In the genomic region with DNA sequence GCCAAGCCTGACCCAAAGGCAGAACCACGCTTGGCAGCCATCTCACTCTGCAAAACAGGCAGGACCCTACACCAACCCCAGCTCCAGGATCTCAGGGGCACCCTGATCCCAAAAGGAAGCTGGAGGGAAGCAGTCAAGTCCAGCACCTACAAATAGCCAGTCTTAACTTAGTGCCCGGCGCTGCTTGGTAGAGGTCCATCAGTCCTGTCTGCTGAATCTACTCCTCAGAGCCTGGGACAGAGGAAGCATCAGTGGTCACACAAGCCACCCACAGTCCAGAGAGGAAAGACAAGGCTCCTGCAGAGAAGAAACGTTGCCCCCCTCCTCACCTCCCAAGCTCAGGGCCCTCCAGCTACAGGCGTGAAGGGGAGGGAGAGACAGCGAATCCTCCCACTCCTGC, we compare ENCODE assay signal across 8 cellular contexts. TPM values are rescaled to one million over a fixed set of nuclear protein-coding genes. Genes with fewer than 3 reads are reported as not detected.
A peak's percentile ranks its signal among the peaks of the same experiment; 100 is the strongest.
DNase-seq lines count a peak whose midpoint lies in the region; ATAC-seq and TF ChIP-seq lines count a peak whose summit lies in the region.

No MANE protein-coding gene starts in this region.

- H3K9me3 Mint-ChIP-seq in T-helper 2 cell treated with Interferon-gamma antibody and Interleukin-4, amounts not matched to agents 5 μg/mL and 100 μg/mL, for 36 hours: no peaks in the 10 kb centered on the region

- peak overlapping the region; percentile 99 for H3K4me3 Mint-ChIP-seq in T-helper 2 cell treated with Interferon-gamma antibody and Interleukin-4, amounts not matched to agents 5 μg/mL and 100 μg/mL, for 36 hours

- ATAC-seq in lung (ENCODE audit: insufficient read depth, low FRiP score): no peak
- no peak for ATAC-seq in HG03342 (IDR thresholded peaks at IDR 0.05; ENCODE audit: unreplicated experiment)
- ATAC-seq in GM21381 (IDR thresholded peaks at IDR 0.05; ENCODE audit: unreplicated experiment): no peak

- H3K4me1 ChIP-seq in colonic mucosa (peaks cover 26% of the 10 kb centered on the region), lung (ENCODE audit: control insufficient read depth in 2 of 2, insufficient read depth in 2 of 2, low read length in 2 of 2) (peaks cover 13 to 34% of the 10 kb centered on the region in 2 donors), tibial artery (peaks cover 0 to 47% (median 36%) of the 10 kb centered on the region in 4 donors)

- H3K9me3 ChIP-seq in colonic mucosa: no peaks in the 10 kb centered on the region
- H3K9me3 ChIP-seq in lung (ENCODE audit: control insufficient read depth in 2 of 2, insufficient read depth in 1 of 2, low read length in 1 of 2): no peaks in the 10 kb centered on the region
- H3K9me3 ChIP-seq in tibial artery: no peaks in the 10 kb centered on the region

- H3K9ac ChIP-seq in colonic mucosa (ENCODE audit: low read depth in 2 of 2, low read length in 2 of 2): peak overlapping the region; percentile 76 to 98

- WGBS in lung, 2 donors: 38 to 68% methylated on average over 6 of the region's 6 CpGs

- peak overlapping the region; percentile 85 for H3K27ac Mint-ChIP-seq in T-helper 2 cell treated with Interferon-gamma antibody and Interleukin-4, amounts not matched to agents 5 μg/mL and 100 μg/mL, for 36 hours

- no peaks in the 10 kb centered on the region for H3K27me3 Mint-ChIP-seq in T-helper 2 cell treated with Interferon-gamma antibody and Interleukin-4, amounts not matched to agents 5 μg/mL and 100 μg/mL, for 36 hours (ENCODE audit: low read depth)

- DNase-seq in T-helper 2 cell treated with Interferon-gamma antibody and Interleukin-4, amounts not matched to agents 5 μg/mL and 100 μg/mL, for 36 hours (ENCODE audit: low spot score): no peak
- DNase-seq in T-helper 2 cell (no peak), colonic mucosa (no peak), lung (ENCODE audit: low spot score) (no peak), tibial artery (no peak), NCI-H510A (lab: John Stamatoyannopoulos, UW) (no peak)

- peak overlapping the region; percentile 78 for H3K27ac ChIP-seq in colonic mucosa
- H3K27ac ChIP-seq in lung (ENCODE audit: low read depth in 1 of 2, low read length in 1 of 2): peak overlapping the region; percentile 13 to 87
- peak overlapping the region; percentile 90 to 96 for H3K27ac ChIP-seq in tibial artery

- intact Hi-C loops in colonic mucosa (cut with DNase I): no loop called here
- intact Hi-C loops in tibial artery (cut with DNase I; ENCODE audit: low total_unique reads): loop anchor here (2.0 kb wide), 2 partner anchors 35 to 63 kb away; partner anchors contain the start of gene RPLP0

- H3K27me3 ChIP-seq in colonic mucosa (no peaks in the 10 kb centered on the region), lung (ENCODE audit: control insufficient read depth, insufficient read depth) (no peaks in the 10 kb centered on the region), tibial artery (no peaks in the 10 kb centered on the region)

- peaks cover 56% of the 10 kb centered on the region for H3K4me1 Mint-ChIP-seq in T-helper 2 cell treated with Interferon-gamma antibody and Interleukin-4, amounts not matched to agents 5 μg/mL and 100 μg/mL, for 36 hours (ENCODE audit: low read depth)

- TF ChIP-seq CTCF in colonic mucosa (IDR thresholded peaks at IDR 0.05) (no peak), lung (IDR thresholded peaks at IDR 0.05; ENCODE audit: control extremely low read depth, extremely low read depth) (no peak), tibial artery (IDR thresholded peaks at IDR 0.05) (no peak)

- H3K4me3 ChIP-seq in colonic mucosa (peak overlapping the region; percentile 95), lung (peak overlapping the region; percentile 75), tibial artery (peak overlapping the region; percentile 77 to 100)

- H3K36me3 ChIP-seq in colonic mucosa: no peaks in the 10 kb centered on the region
- H3K36me3 ChIP-seq in lung (ENCODE audit: control insufficient read depth in 2 of 2, insufficient read depth in 2 of 2, low read length in 2 of 2): no peaks in the 10 kb centered on the region
- H3K36me3 ChIP-seq in tibial artery: no peaks in the 10 kb centered on the region

- peaks cover 51% of the 10 kb centered on the region for H3K36me3 Mint-ChIP-seq in T-helper 2 cell treated with Interferon-gamma antibody and Interleukin-4, amounts not matched to agents 5 μg/mL and 100 μg/mL, for 36 hours (ENCODE audit: low read depth)

RNA-seq across cellular contexts. Expression of gene PXN, which starts 1.4 kb away (rescaled TPM):
- 100 to 1,000 TPM; 133 to 142 TPM for total RNA-seq in colonic mucosa
- 100 to 1,000 TPM in 1 of 2 donors, 10 to 100 TPM in 1; 81.1 to 117 TPM for total RNA-seq in lung
- polyA plus RNA-seq in lung: 10 to 100 TPM; 81.3 to 100.0 TPM

RNA-seq across cellular contexts. Expression of gene RNU4-2, which starts 27.6 kb away (rescaled TPM):
- 1,000 to 10,000 TPM; 2,653 to 6,886 TPM for total RNA-seq in colonic mucosa
- over 10,000 TPM in 1 of 2 donors, under 1 TPM in 1; under 0.01 to 10,045 TPM for total RNA-seq in lung
- polyA plus RNA-seq in lung: not detected

RNA-seq across cellular contexts. Expression of gene RNU4-1, which starts 29.0 kb away (rescaled TPM):
- total RNA-seq in colonic mucosa (1,000 to 10,000 TPM; 1,555 to 3,531 TPM), lung (1,000 to 10,000 TPM in 1 of 2 donors, under 1 TPM in 1; under 0.01 to 2,200 TPM)
- not detected for polyA plus RNA-seq in lung

RNA-seq across cellular contexts. Expression of gene SIRT4, which starts 38.0 kb away (rescaled TPM):
- total RNA-seq in colonic mucosa: 1 to 10 TPM; 1.3 to 1.6 TPM
- total RNA-seq in lung: 1 to 10 TPM; 1.2 to 5.9 TPM
- polyA plus RNA-seq in lung: 1 to 10 TPM in 1 of 2 donors, under 1 TPM in 1; 0.95 to 2.2 TPM
